Comparison of ENCODE assay signal across 19 cellular contexts in the genomic region with DNA sequence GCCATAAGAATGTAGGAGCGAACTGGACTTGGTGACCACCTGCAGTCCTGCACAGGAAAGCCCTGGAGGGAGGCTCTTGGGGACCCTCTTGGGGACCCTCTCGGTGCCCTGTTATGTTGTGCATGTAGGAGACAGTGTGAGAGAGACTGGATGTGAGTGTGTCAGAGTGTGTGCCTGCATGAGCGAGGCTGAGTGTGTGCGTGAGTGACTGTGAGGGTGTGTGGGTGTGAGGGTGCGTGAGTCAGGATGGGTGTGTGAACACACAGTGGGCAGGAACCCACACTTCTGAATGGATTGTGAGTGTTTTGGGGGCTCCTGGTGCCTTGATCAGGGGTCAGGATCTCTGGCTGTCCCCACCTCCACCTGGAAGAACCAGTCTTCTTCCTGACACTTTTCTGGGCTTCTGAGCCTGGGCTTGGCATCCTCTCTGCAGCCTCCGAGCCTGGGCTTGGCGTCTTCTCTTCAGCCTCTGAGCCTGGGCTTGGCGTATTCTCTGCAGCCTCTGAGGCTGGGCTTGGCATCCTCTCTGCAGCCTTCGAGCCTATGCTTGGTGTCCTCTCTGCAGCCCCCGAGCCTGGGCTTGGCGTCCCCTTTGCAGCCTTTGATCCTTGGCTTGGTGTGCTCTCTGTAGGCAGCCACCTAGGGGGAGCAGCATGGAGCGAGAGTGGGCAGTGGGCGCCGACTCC. TPM values are rescaled to one million over a fixed set of nuclear protein-coding genes. Genes with fewer than 3 reads are reported as not detected.
DNase-seq lines count a peak whose midpoint lies in the region; ATAC-seq and TF ChIP-seq lines count a peak whose summit lies in the region.
"Had no signal": no experiment of that assay in that cellular context is flagged by ENCODE, and none has a peak within 500 bp of the region (broad histone marks: within the 10 kb centered on the region; RNA-seq: fewer than 3 reads in every experiment).

No MANE protein-coding gene starts in this region.

- intact Hi-C loops in lower lobe of right lung (cut with DNase I) (no loop called here), left colon (cut with DNase I, micrococcal nuclease) (no loop called here)

- peak overlapping the region; percentile 91 for H3K27ac ChIP-seq in VCaP
- H3K27ac ChIP-seq in lower lobe of right lung, result no peak overlapping the region
- H3K27ac ChIP-seq in upper lobe of left lung, result no peak overlapping the region
- H3K27ac ChIP-seq: breast epithelium, heart right ventricle, SJSA1 had no signal

- peak; percentile 20 to 46 for ATAC-seq in activated T-cell treated with anti-CD3 and anti-CD28 coated beads, Interleukin-2, amount 50 U/mL, for 4 hours
- ATAC-seq in lower lobe of right lung, result peak; percentile 21 to 22
- peak; percentile 24 to 59 for ATAC-seq in upper lobe of left lung (ENCODE audit: low FRiP score in 2 of 2)
- no peak for ATAC-seq in GM18520 (IDR thresholded peaks at IDR 0.05; ENCODE audit: unreplicated experiment)
- no peak for ATAC-seq in effector memory CD8-positive, alpha-beta T cell (replicated peaks)
- ATAC-seq in left colon, result no peak
- ATAC-seq: HCT116 had no signal

- H3K4me1 ChIP-seq in lower lobe of right lung (peaks cover 24% of the 10 kb centered on the region), upper lobe of left lung (peaks cover 6 to 33% (median 10%) of the 10 kb centered on the region in 4 donors)
- H3K4me1 ChIP-seq: breast epithelium had no signal

- DNase-seq in activated T-cell treated with anti-CD3 and anti-CD28 coated beads, Interleukin-2, amount 50 U/mL, for 4 hours, result no peak
- DNase-seq in activated T-cell treated with anti-CD3 and anti-CD28 coated beads for 4 hours (no peak), lower lobe of right lung (no peak), upper lobe of left lung (no peak), left colon (no peak)
- DNase-seq in effector memory CD8-positive, alpha-beta T cell, result no peak
- DNase-seq: CD8-positive, alpha-beta T cell; DMS79; heart right ventricle; NCI-H146; stimulated activated naive CD4-positive, alpha-beta T cell treated with Interleukin-2 at 50 U/mL for 16 hours had no signal

- H3K9me3 Mint-ChIP-seq in activated T-cell treated with anti-CD3 and anti-CD28 coated beads, Interleukin-2, amount 50 U/mL, for 4 hours, result no peaks in the 10 kb centered on the region
- no peaks in the 10 kb centered on the region for H3K9me3 Mint-ChIP-seq in effector memory CD8-positive, alpha-beta T cell
- H3K9me3 Mint-ChIP-seq: activated naive CD4-positive, alpha-beta T cell treated with anti-CD3 and anti-CD28 coated beads, Interleukin-2, amount 50 U/mL, for 24 hours; CD8-positive, alpha-beta T cell; memory B cell; naive thymus-derived CD8-positive, alpha-beta T cell had no signal

- H3K27ac Mint-ChIP-seq in effector memory CD8-positive, alpha-beta T cell, result no peak overlapping the region
- H3K27ac Mint-ChIP-seq: activated naive CD4-positive, alpha-beta T cell treated with anti-CD3 and anti-CD28 coated beads, Interleukin-2, amount 50 U/mL, for 24 hours; CD8-positive, alpha-beta T cell had no signal

- H3K4me3 Mint-ChIP-seq in activated T-cell treated with anti-CD3 and anti-CD28 coated beads, Interleukin-2, amount 50 U/mL, for 4 hours, result no peak overlapping the region
- no peak overlapping the region for H3K4me3 Mint-ChIP-seq in effector memory CD8-positive, alpha-beta T cell
- H3K4me3 Mint-ChIP-seq: activated naive CD4-positive, alpha-beta T cell treated with anti-CD3 and anti-CD28 coated beads, Interleukin-2, amount 50 U/mL, for 24 hours; CD8-positive, alpha-beta T cell had no signal

- H3K27me3 ChIP-seq in lower lobe of right lung (ENCODE audit: low read depth) (peaks cover 10% of the 10 kb centered on the region), upper lobe of left lung (no peaks in the 10 kb centered on the region)
- H3K27me3 ChIP-seq: SJSA1 had no signal

- TF ChIP-seq CTCF in VCaP (conservative IDR thresholded peaks at IDR 0.05) (no peak; the same call in 1 of the 2 replicates), lower lobe of right lung (IDR thresholded peaks at IDR 0.05) (no peak), upper lobe of left lung (IDR thresholded peaks at IDR 0.05) (no peak)

- no peak for TF ChIP-seq EP300 in upper lobe of left lung (IDR thresholded peaks at IDR 0.05)

- WGBS in upper lobe of left lung, 2 donors, result 85 to 92% methylated on average over 14 of the region's 14 CpGs

- H3K4me1 Mint-ChIP-seq in activated T-cell treated with anti-CD3 and anti-CD28 coated beads, Interleukin-2, amount 50 U/mL, for 4 hours (ENCODE audit: low read depth), result peaks cover 16% of the 10 kb centered on the region
- H3K4me1 Mint-ChIP-seq in effector memory CD8-positive, alpha-beta T cell (ENCODE audit: low read depth in 2 of 2), result peaks cover 10 to 13% of the 10 kb centered on the region in 2 donors

- no peak for TF ChIP-seq POLR2A in upper lobe of left lung (IDR thresholded peaks at IDR 0.05)

- peaks cover 26% of the 10 kb centered on the region for H3K27me3 Mint-ChIP-seq in activated T-cell treated with anti-CD3 and anti-CD28 coated beads, Interleukin-2, amount 50 U/mL, for 4 hours (ENCODE audit: low read depth)
- peaks cover 34 to 53% of the 10 kb centered on the region in 2 donors for H3K27me3 Mint-ChIP-seq in effector memory CD8-positive, alpha-beta T cell
- H3K27me3 Mint-ChIP-seq: memory B cell had no signal

- H3K9me3 ChIP-seq in lower lobe of right lung (no peaks in the 10 kb centered on the region), upper lobe of left lung (no peaks in the 10 kb centered on the region)
- H3K9me3 ChIP-seq: breast epithelium, heart right ventricle, SJSA1 had no signal

- no peak overlapping the region for H3K4me3 ChIP-seq in lower lobe of right lung
- H3K4me3 ChIP-seq in upper lobe of left lung, result no peak overlapping the region
- H3K4me3 ChIP-seq: breast epithelium, SJSA1 had no signal

- H3K36me3 Mint-ChIP-seq in activated T-cell treated with anti-CD3 and anti-CD28 coated beads, Interleukin-2, amount 50 U/mL, for 4 hours (ENCODE audit: insufficient read depth), result no peaks in the 10 kb centered on the region
- no peaks in the 10 kb centered on the region for H3K36me3 Mint-ChIP-seq in effector memory CD8-positive, alpha-beta T cell (ENCODE audit: insufficient read depth)
- H3K36me3 Mint-ChIP-seq: activated naive CD4-positive, alpha-beta T cell treated with anti-CD3 and anti-CD28 coated beads, Interleukin-2, amount 50 U/mL, for 24 hours; CD8-positive, alpha-beta T cell; memory B cell; naive thymus-derived CD8-positive, alpha-beta T cell had no signal

- H3K36me3 ChIP-seq in lower lobe of right lung (no peaks in the 10 kb centered on the region), upper lobe of left lung (no peaks in the 10 kb centered on the region)
- H3K36me3 ChIP-seq: breast epithelium, heart right ventricle, SJSA1 had no signal

RNA-seq across cellular contexts. Expression of a gene that starts 25.6 kb away (rescaled TPM):
- 10 to 100 TPM in 1 of 3 donors, 1 to 10 TPM in 2; 7.7 to 20.2 (median 9.7) TPM for total RNA-seq in activated T-cell treated with anti-CD3 and anti-CD28 coated beads, Interleukin-2, amount 50 U/mL, for 4 hours
- 5.8 TPM for total RNA-seq in lower lobe of right lung
- total RNA-seq in upper lobe of left lung, result 10 to 100 TPM in 1 of 6 donors, 1 to 10 TPM in 5; 3.1 to 10.5 (median 7.9) TPM
- 1 to 10 TPM in 1 of 2 donors, under 1 TPM in 1; 0.61 to 1.8 TPM for total RNA-seq in left colon

Comparison
In these comparisons a context has a peak if more than half of its experiments do, and no peak if none do; other contexts are left out.
1. ATAC-seq: peak in activated T-cell treated with anti-CD3 and anti-CD28 coated beads, Interleukin-2, amount 50 U/mL, for 4 hours (2 of 2), lower lobe of right lung (2 of 2) and upper lobe of left lung (2 of 2); none in GM18520 (single experiment), effector memory CD8-positive, alpha-beta T cell (single experiment) and left colon (single experiment).